20 cellular contexts compared by ENCODE assay signal in the genomic region with DNA sequence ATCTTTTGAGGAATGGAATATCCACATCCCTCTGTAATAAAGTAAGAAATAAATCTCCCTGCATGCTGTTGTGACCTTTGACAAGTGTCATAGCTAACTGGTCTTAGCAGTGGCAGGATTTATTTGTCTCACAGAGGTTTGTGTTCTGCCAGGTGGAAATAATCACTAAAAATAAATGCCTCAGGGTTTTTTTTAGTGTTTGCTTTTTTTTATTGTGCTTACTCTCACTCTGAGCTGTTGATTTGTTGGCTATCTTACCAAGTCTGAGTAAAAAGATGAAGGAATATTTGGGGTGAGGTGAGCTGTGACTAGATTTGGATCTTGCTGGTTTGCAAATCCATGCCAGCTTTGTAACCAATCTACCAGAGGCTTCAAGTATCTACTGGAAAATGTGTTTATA.
"Had no signal": no experiment of that assay in that cellular context is flagged by ENCODE, and none has a peak within 500 bp of the region (broad histone marks: within the 10 kb centered on the region; RNA-seq: fewer than 3 reads in every experiment).

No MANE protein-coding gene starts in this region.

- ATAC-seq: esophagus mucosa; heart right ventricle; left lobe of liver; naive thymus-derived CD4-positive, alpha-beta T cell; upper lobe of right lung had no signal

- H3K4me1 ChIP-seq: heart right ventricle, right atrium auricular region, suprapubic skin, tibial artery, upper lobe of right lung, vagina had no signal

- H3K27me3 ChIP-seq: heart right ventricle, right atrium auricular region, suprapubic skin, tibial artery, upper lobe of right lung, vagina had no signal

- FAIRE-seq: endometrium, frontal cortex, islet of Langerhans, small intestine had no signal

- H3K9me3 ChIP-seq: ovary, suprapubic skin, upper lobe of right lung, vagina had no signal

- DNase-seq: effector memory CD4-positive, alpha-beta T cell; heart right ventricle; hypothalamus; mammary epithelial cell; naive thymus-derived CD4-positive, alpha-beta T cell; nucleus accumbens; ovary; small intestine; stimulated activated CD4-positive, alpha-beta T cell treated with anti-CD3 and anti-CD28 coated beads, Interleukin-12 subunit alpha, Interleukin-12 subunit beta, amount 100 ng/mL, for 4 hours; stimulated activated naive CD4-positive, alpha-beta T cell treated with Interleukin-2 at 50 U/mL for 16 hours; tibial artery; upper lobe of right lung had no signal

- H3K4me3 ChIP-seq: heart right ventricle, ovary, right atrium auricular region, suprapubic skin, tibial artery, upper lobe of right lung, vagina had no signal

- H3K36me3 ChIP-seq: heart right ventricle, ovary, right atrium auricular region, suprapubic skin, tibial artery, upper lobe of right lung, vagina had no signal

- H3K27ac ChIP-seq: heart right ventricle, ovary, right atrium auricular region, suprapubic skin, tibial artery, upper lobe of right lung, vagina had no signal
